17 cellular contexts compared by ENCODE assay signal in the genomic region with DNA sequence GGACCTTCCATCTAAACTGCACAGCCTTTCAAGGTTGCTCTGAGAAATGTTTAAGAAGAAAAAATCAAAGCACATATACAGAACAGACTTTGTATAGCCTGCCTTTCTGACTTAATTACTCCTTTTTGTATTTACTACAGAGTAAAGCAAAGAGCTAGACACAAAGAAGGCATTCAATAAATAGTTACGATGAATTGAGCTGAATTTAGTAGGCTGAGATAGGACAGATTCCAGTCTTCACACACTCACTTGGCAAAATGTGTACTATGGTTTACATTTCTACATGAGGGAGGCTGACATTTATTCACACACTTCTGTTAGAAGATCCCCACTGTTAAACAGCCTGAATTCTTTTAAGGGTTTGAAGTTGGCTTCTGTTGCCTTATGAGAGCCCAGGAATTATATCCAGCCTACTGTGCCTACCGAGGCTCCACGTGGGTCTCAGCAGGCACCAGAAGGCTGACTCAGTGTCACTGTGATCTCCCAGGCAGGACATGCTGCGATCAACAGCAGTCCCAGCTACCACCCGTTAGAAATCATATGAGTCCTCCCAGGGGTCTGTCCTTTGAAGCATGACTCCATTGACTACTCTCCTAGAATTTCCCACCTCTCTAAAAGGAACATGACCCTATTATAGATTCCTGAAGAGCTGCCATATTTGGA.
"Had no signal": no experiment of that assay in that cellular context is flagged by ENCODE, and none has a peak within 500 bp of the region (broad histone marks: within the 10 kb centered on the region; RNA-seq: fewer than 3 reads in every experiment).

No MANE protein-coding gene starts in this region.

- H3K27ac Mint-ChIP-seq: naive thymus-derived CD4-positive, alpha-beta T cell; nephron progenitor cell had no signal

- H3K9me3 ChIP-seq: colonic mucosa, neutrophil, tibial artery, upper lobe of right lung, vagina had no signal

- ATAC-seq: heart left ventricle; naive thymus-derived CD4-positive, alpha-beta T cell; right cardiac atrium; upper lobe of right lung had no signal

- H3K27ac ChIP-seq: colonic mucosa, heart left ventricle, neutrophil, tibial artery, upper lobe of right lung, vagina had no signal

- H3K36me3 ChIP-seq: colonic mucosa, heart left ventricle, neutrophil, tibial artery, upper lobe of right lung, vagina had no signal

- H3K4me1 ChIP-seq: colonic mucosa, heart left ventricle, tibial artery, upper lobe of right lung, vagina had no signal

- H3K4me3 ChIP-seq: colonic mucosa, heart left ventricle, tibial artery, upper lobe of right lung, vagina had no signal

- H3K27me3 ChIP-seq: colonic mucosa, heart left ventricle, tibial artery, upper lobe of right lung, vagina had no signal

- H3K4me3 Mint-ChIP-seq: naive thymus-derived CD4-positive, alpha-beta T cell; nephron progenitor cell had no signal

- DNase-seq: colonic mucosa; dermis blood vessel endothelial cell; erythroblast; heart left ventricle; hypothalamus; kidney glomerular epithelial cell; naive thymus-derived CD4-positive, alpha-beta T cell; nephron progenitor cell; posterior cingulate gyrus; right cardiac atrium; small intestine; stimulated activated CD4-positive, alpha-beta T cell treated with anti-CD3 and anti-CD28 coated beads, Interleukin-12 subunit alpha, Interleukin-12 subunit beta, amount 100 ng/mL, for 4 hours; stimulated activated naive CD4-positive, alpha-beta T cell treated with Interleukin-2 at 50 U/mL for 16 hours; tibial artery; upper lobe of right lung had no signal

- H3K36me3 Mint-ChIP-seq: naive thymus-derived CD4-positive, alpha-beta T cell had no signal

- H3K9me3 Mint-ChIP-seq: nephron progenitor cell had no signal
